In genomic region chr10:27143686-27144085, GRCh38 we compare ENCODE assay signal across 28 cellular contexts.
"Had no signal": no experiment of that assay in that cellular context is flagged by ENCODE, and none has a peak within 500 bp of the region (broad histone marks: within the 10 kb centered on the region; RNA-seq: fewer than 3 reads in every experiment).

No MANE protein-coding gene starts in this region.

- ATAC-seq: activated CD8-positive, alpha-beta memory T cell treated with anti-CD3 and anti-CD28 coated beads, Interleukin-2, amount 10 ng/mL, durations not matched to agents 7 days and 5 days; gastroesophageal sphincter; naive thymus-derived CD8-positive, alpha-beta T cell; right cardiac atrium; stimulated activated naive CD8-positive, alpha-beta T cell treated with anti-CD3 and anti-CD28 coated beads, Interleukin-15, Interleukin-2, amounts not matched to agents 100 U/mL and 50 U/mL, for 24 hours; WTC11 had no signal

- DNase-seq: activated CD4-positive, alpha-beta memory T cell treated with anti-CD3 and anti-CD28 coated beads, Interleukin-2, amount 10 ng/mL, durations not matched to agents 7 days and 5 days; activated CD4-positive, alpha-beta T cell treated with anti-CD3 and anti-CD28 coated beads for 1 hour; activated CD4-positive, alpha-beta T cell treated with anti-CD3 and anti-CD28 coated beads, Interleukin-2, amount 10 ng/mL, durations not matched to agents 7 days and 5 days; activated CD8-positive, alpha-beta memory T cell treated with anti-CD3 and anti-CD28 coated beads, Interleukin-2, amount 10 ng/mL, durations not matched to agents 7 days and 5 days; activated effector memory CD4-positive, alpha-beta T cell treated with Interleukin-2 at 50 U/mL for 16 hours; activated naive CD4-positive, alpha-beta T cell treated with Interleukin-2 at 50 U/mL for 16 hours; activated T-cell treated with anti-CD3 and anti-CD28 coated beads, Interleukin-2, amount 50 U/mL, for 48 hours; adrenal gland; cerebellar nuclear complex; dorsolateral prefrontal cortex; effector memory CD4-positive, alpha-beta T cell; hippocampal formation; midbrain; naive thymus-derived CD8-positive, alpha-beta T cell; posterior cingulate gyrus; right cardiac atrium; stimulated activated CD4-positive, alpha-beta T cell treated with anti-CD3 and anti-CD28 coated beads, Interleukin-12 subunit alpha, Interleukin-12 subunit beta, amount 100 ng/mL, for 4 hours; stimulated activated CD4-positive, alpha-beta T cell treated with anti-CD3 and anti-CD28 coated beads, Interleukin-4, amount 100 ng/mL, for 1 hour; stimulated activated naive CD8-positive, alpha-beta T cell treated with anti-CD3 and anti-CD28 coated beads, Interleukin-15, Interleukin-2, amounts not matched to agents 100 U/mL and 50 U/mL, for 24 hours; T-helper 2 cell; testis had no signal

- H3K27ac ChIP-seq: ascending aorta, cardiac muscle cell, coronary artery, dorsolateral prefrontal cortex, gastroesophageal sphincter, testis, upper lobe of left lung, vagina had no signal

- H3K27me3 ChIP-seq: adrenal gland, ascending aorta, cardiac muscle cell, dorsolateral prefrontal cortex, gastroesophageal sphincter, testis, upper lobe of left lung, vagina had no signal

- H3K4me1 ChIP-seq: ascending aorta, testis, upper lobe of left lung, vagina had no signal

- H3K4me3 ChIP-seq: adrenal gland, ascending aorta, cardiac muscle cell, coronary artery, dorsolateral prefrontal cortex, gastroesophageal sphincter, testis, upper lobe of left lung, vagina had no signal

- H3K9me3 ChIP-seq: adrenal gland, ascending aorta, gastroesophageal sphincter, testis, upper lobe of left lung, vagina had no signal
